Comparison of ENCODE assay signal across 1 cellular context in genomic region chr1:15848143-15848928, GRCh38.
TF ChIP-seq lines count a peak whose summit lies in the region.

No MANE protein-coding gene starts in this region.

TF ChIP-seq in SK-N-SH treated with all-trans-retinoic acid at 6 μM for 48 hours, 23 proteins besides CTCF, POLR2A, EP300 and RAD21 (continued from another document):
- no peak for TF ChIP-seq PATZ1 (CRISPR knock-in tag; IDR thresholded peaks at IDR 0.05; ENCODE audit: borderline replicate concordance)
